ENCODE assay signal across 22 cellular contexts in the genomic region with DNA sequence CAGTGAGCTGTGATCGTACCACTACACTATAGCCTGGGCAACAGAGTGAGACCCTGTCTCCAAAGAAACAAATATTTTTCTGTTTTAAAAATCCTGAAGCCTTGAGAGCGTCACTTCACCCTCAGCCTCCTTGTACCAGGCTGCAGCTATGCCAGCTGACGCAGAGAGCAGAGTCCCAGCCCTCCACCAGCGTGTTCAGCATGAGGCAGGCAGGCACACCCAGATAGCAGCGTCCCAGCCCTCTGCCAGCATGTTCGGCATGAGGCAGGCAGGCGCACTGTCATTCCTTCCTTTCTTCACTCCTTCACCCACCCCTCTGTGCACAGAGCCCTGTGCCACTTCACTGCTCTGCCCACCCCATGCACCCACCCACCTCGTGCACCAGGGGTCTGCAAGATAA.
"Had no signal": no experiment of that assay in that cellular context is flagged by ENCODE, and none has a peak within 500 bp of the region (broad histone marks: within the 10 kb centered on the region; RNA-seq: fewer than 3 reads in every experiment).

No MANE protein-coding gene starts in this region.

- H3K27me3 Mint-ChIP-seq: memory B cell; progenitor cell of endocrine pancreas; stimulated activated naive CD8-positive, alpha-beta T cell treated with anti-CD3 and anti-CD28 coated beads, Interleukin-15, Interleukin-2, amounts not matched to agents 100 ng/mL and 50 ng/mL, for 24 hours had no signal

- H3K9me3 Mint-ChIP-seq: memory B cell; mesothelial cell of epicardium; natural killer cell; neural progenitor cell; stimulated activated naive CD8-positive, alpha-beta T cell treated with anti-CD3 and anti-CD28 coated beads, Interleukin-15, Interleukin-2, amounts not matched to agents 100 ng/mL and 50 ng/mL, for 24 hours had no signal

- H3K4me1 ChIP-seq: left ventricle myocardium inferior, lower lobe of right lung, neural progenitor cell, pancreas, tibial artery had no signal

- H3K27ac Mint-ChIP-seq: mesothelial cell of epicardium, neural progenitor cell, progenitor cell of endocrine pancreas had no signal

- H3K36me3 ChIP-seq: neural progenitor cell had no signal

- H3K36me3 Mint-ChIP-seq: natural killer cell had no signal

- H3K79me2 ChIP-seq: hepatocyte had no signal

- ATAC-seq: left cardiac atrium, lower lobe of right lung, natural killer cell, pancreas, right cardiac atrium had no signal

- H3K4me3 ChIP-seq: coronary artery, dorsolateral prefrontal cortex, hepatocyte, left ventricle myocardium inferior, lower lobe of right lung, neural progenitor cell, pancreas, tibial artery had no signal

- H3K27me3 ChIP-seq: dorsolateral prefrontal cortex, hepatocyte, neural progenitor cell, pancreas, tibial artery had no signal

- H3K27ac ChIP-seq: coronary artery, dorsolateral prefrontal cortex, hepatocyte, left ventricle myocardium inferior, lower lobe of right lung, neural progenitor cell, pancreas, tibial artery had no signal

- H2AFZ ChIP-seq: hepatocyte, neural progenitor cell had no signal

- H3K9me3 ChIP-seq: left ventricle myocardium inferior, lower lobe of right lung, pancreas, tibial artery had no signal

- H3K4me3 Mint-ChIP-seq: memory B cell; mesothelial cell of epicardium; natural killer cell; neural progenitor cell; stimulated activated naive CD8-positive, alpha-beta T cell treated with anti-CD3 and anti-CD28 coated beads, Interleukin-15, Interleukin-2, amounts not matched to agents 100 ng/mL and 50 ng/mL, for 24 hours had no signal

- DNase-seq: dorsolateral prefrontal cortex; effector CD8-positive, alpha-beta T cell; foreskin melanocyte; head of caudate nucleus; kidney; left cardiac atrium; left ventricle myocardium inferior; lower lobe of right lung; natural killer cell; nucleus accumbens; pancreas; right cardiac atrium; small intestine; stimulated activated CD4-positive, alpha-beta T cell treated with anti-CD3 and anti-CD28 coated beads, Interleukin-2, amount 100 ng/mL, for 48 hours; tibial artery had no signal

- H3K4me1 Mint-ChIP-seq: memory B cell, mesothelial cell of epicardium, natural killer cell, neural progenitor cell had no signal

- H3K4me2 ChIP-seq: hepatocyte, neural progenitor cell had no signal
